Comparison of ENCODE assay signal across 16 cellular contexts in genomic region chr18:6270791-6271216, GRCh38.
DNase-seq lines count a peak whose midpoint lies in the region; ATAC-seq and TF ChIP-seq lines count a peak whose summit lies in the region.
"Had no signal": no experiment of that assay in that cellular context is flagged by ENCODE, and none has a peak within 500 bp of the region (broad histone marks: within the 10 kb centered on the region; RNA-seq: fewer than 3 reads in every experiment).

No MANE protein-coding gene starts in this region.

- no peak overlapping the region for H3K27ac ChIP-seq in esophagus muscularis mucosa (replicated peaks in 1 of 4)
- H3K27ac ChIP-seq: thoracic aorta had no signal

- no peaks in the 10 kb centered on the region for H3K36me3 ChIP-seq in esophagus muscularis mucosa
- H3K36me3 ChIP-seq: thoracic aorta had no signal

- no peak overlapping the region for H3K4me3 ChIP-seq in esophagus muscularis mucosa
- H3K4me3 ChIP-seq: lung, thoracic aorta had no signal

- peaks cover 8% of the 10 kb centered on the region for H3K36me3 Mint-ChIP-seq in natural killer cell
- H3K36me3 Mint-ChIP-seq in activated T-helper 1 cell treated with anti-CD3 and anti-CD28 coated beads, Interleukin-12 subunit alpha, Interleukin-12 subunit beta, Interleukin-2, Interleukin-4 antibody, amounts not matched to agents 30 ng/mL and 10 ng/mL and 1 ng/mL, durations not matched to agents 14 hours and 24 hours and 36 hours (ENCODE audit: low read depth) = no peaks in the 10 kb centered on the region

- peak overlapping the region; percentile 86 for H3K4me3 Mint-ChIP-seq in natural killer cell
- no peak overlapping the region for H3K4me3 Mint-ChIP-seq in activated T-helper 1 cell treated with anti-CD3 and anti-CD28 coated beads, Interleukin-12 subunit alpha, Interleukin-12 subunit beta, Interleukin-2, Interleukin-4 antibody, amounts not matched to agents 30 ng/mL and 10 ng/mL and 1 ng/mL, durations not matched to agents 14 hours and 24 hours and 36 hours
- H3K4me3 Mint-ChIP-seq: T-helper 17 cell had no signal

- peaks cover 0 to 2% of the 10 kb centered on the region in 2 donors for H3K9me3 Mint-ChIP-seq in natural killer cell
- peaks cover 5% of the 10 kb centered on the region for H3K9me3 Mint-ChIP-seq in activated T-helper 1 cell treated with anti-CD3 and anti-CD28 coated beads, Interleukin-12 subunit alpha, Interleukin-12 subunit beta, Interleukin-2, Interleukin-4 antibody, amounts not matched to agents 30 ng/mL and 10 ng/mL and 1 ng/mL, durations not matched to agents 14 hours and 24 hours and 36 hours

- intact Hi-C loops in natural killer cell (cut with micrococcal nuclease) (loop anchor here (1.0 to 2.0 kb wide), 2 partner anchors 21 to 142 kb away; no protein-coding TSS in a partner anchor), esophagus muscularis mucosa (cut with DNase I) (no loop called here)
- intact Hi-C loops in activated T-helper 1 cell treated with anti-CD3 and anti-CD28 coated beads, Interleukin-12 subunit alpha, Interleukin-12 subunit beta, Interleukin-2, Interleukin-4 antibody, amounts not matched to agents 30 ng/mL and 10 ng/mL and 1 ng/mL, durations not matched to agents 14 hours and 24 hours and 36 hours (cut with micrococcal nuclease) = no loop called here

- ATAC-seq in GM18870 (IDR thresholded peaks at IDR 0.05; ENCODE audit: unreplicated experiment) (peak; percentile 98), GM21576 (IDR thresholded peaks at IDR 0.05; ENCODE audit: unreplicated experiment) (peak; percentile 62), HG03108 (IDR thresholded peaks at IDR 0.05; ENCODE audit: unreplicated experiment) (peak; percentile 72), natural killer cell (peak; percentile 65 to 76 (median 74))
- ATAC-seq: T-helper 17 cell had no signal

- H3K9me3 ChIP-seq in esophagus muscularis mucosa = no peaks in the 10 kb centered on the region
- H3K9me3 ChIP-seq: thoracic aorta had no signal

- no peaks in the 10 kb centered on the region for H3K4me1 ChIP-seq in esophagus muscularis mucosa

- H3K27ac Mint-ChIP-seq in natural killer cell = peak overlapping the region; percentile 82 to 86
- H3K27ac Mint-ChIP-seq in activated T-helper 1 cell treated with anti-CD3 and anti-CD28 coated beads, Interleukin-12 subunit alpha, Interleukin-12 subunit beta, Interleukin-2, Interleukin-4 antibody, amounts not matched to agents 30 ng/mL and 10 ng/mL and 1 ng/mL, durations not matched to agents 14 hours and 24 hours and 36 hours = no peak overlapping the region
- H3K27ac Mint-ChIP-seq: progenitor cell of endocrine pancreas, T-helper 17 cell had no signal

- H3K4me1 Mint-ChIP-seq in natural killer cell = peaks cover 30 to 49% of the 10 kb centered on the region in 2 donors
- peaks cover 11% of the 10 kb centered on the region for H3K4me1 Mint-ChIP-seq in activated T-helper 1 cell treated with anti-CD3 and anti-CD28 coated beads, Interleukin-12 subunit alpha, Interleukin-12 subunit beta, Interleukin-2, Interleukin-4 antibody, amounts not matched to agents 30 ng/mL and 10 ng/mL and 1 ng/mL, durations not matched to agents 14 hours and 24 hours and 36 hours (ENCODE audit: low read depth)
- H3K4me1 Mint-ChIP-seq: T-helper 17 cell had no signal

- no peak for TF ChIP-seq POLR2A in esophagus muscularis mucosa (IDR thresholded peaks at IDR 0.05; ENCODE audit: low read depth)

- peaks cover 0 to 11% (median 0%) of the 10 kb centered on the region in 4 donors for H3K27me3 ChIP-seq in esophagus muscularis mucosa

- WGBS in esophagus muscularis mucosa = 86% methylated on average over 7 of the region's 7 CpGs

- no peak for TF ChIP-seq CTCF in natural killer cell (IDR thresholded peaks at IDR 0.05)
- TF ChIP-seq CTCF in esophagus muscularis mucosa (IDR thresholded peaks at IDR 0.05) = no peak

- TF ChIP-seq EP300 in esophagus muscularis mucosa (IDR thresholded peaks at IDR 0.05) = no peak

- H3K27me3 Mint-ChIP-seq in natural killer cell (ENCODE audit: low read depth in 2 of 2) = no peaks in the 10 kb centered on the region
- H3K27me3 Mint-ChIP-seq in activated T-helper 1 cell treated with anti-CD3 and anti-CD28 coated beads, Interleukin-12 subunit alpha, Interleukin-12 subunit beta, Interleukin-2, Interleukin-4 antibody, amounts not matched to agents 30 ng/mL and 10 ng/mL and 1 ng/mL, durations not matched to agents 14 hours and 24 hours and 36 hours (ENCODE audit: insufficient read depth) = peaks cover 11% of the 10 kb centered on the region
- H3K27me3 Mint-ChIP-seq: T-helper 17 cell had no signal

- peak; percentile 52 for DNase-seq in natural killer cell
- DNase-seq in esophagus muscularis mucosa (ENCODE audit: extremely low spot score) = no peak
- DNase-seq in activated T-helper 1 cell treated with anti-CD3 and anti-CD28 coated beads, Interleukin-12 subunit alpha, Interleukin-12 subunit beta, Interleukin-2, Interleukin-4 antibody, amounts not matched to agents 30 ng/mL and 10 ng/mL and 1 ng/mL, durations not matched to agents 14 hours and 24 hours and 36 hours (ENCODE audit: low spot score) = no peak
- no peak for DNase-seq in DMS79 treated with DMSO at 0.1 percent for 48 hours (lab: John Stamatoyannopoulos, UW)
- DNase-seq: activated CD8-positive, alpha-beta memory T cell treated with anti-CD3 and anti-CD28 coated beads for 24 hours; effector CD4-positive, alpha-beta T cell; head of caudate nucleus; NCI-H146; stimulated activated CD4-positive, alpha-beta T cell treated with anti-CD3 and anti-CD28 coated beads, Interleukin-2, amount 100 ng/mL, for 48 hours; T-helper 17 cell had no signal
